In genomic region chr20:49122920-49123319, GRCh38 we compare ENCODE assay signal across 7 cellular contexts.
"Had no signal": no experiment of that assay in that cellular context is flagged by ENCODE, and none has a peak within 500 bp of the region (broad histone marks: within the 10 kb centered on the region; RNA-seq: fewer than 3 reads in every experiment).

No MANE protein-coding gene starts in this region.

- DNase-seq: GM23248, GOT3, H9, HCEC 1CT, KG1 had no signal

- H3K4me3 ChIP-seq: GM23248 had no signal

- H3K27ac ChIP-seq: GM23248 had no signal

- H2AFZ ChIP-seq: GM23248 had no signal

- H3K9ac ChIP-seq: GM23248 had no signal

- FAIRE-seq: H54, HTR-8/SVneo had no signal
